8 cellular contexts compared by ENCODE assay signal in genomic region chr14:93906341-93907329, GRCh38. TPM values are rescaled to one million over a fixed set of nuclear protein-coding genes. Genes with fewer than 3 reads are reported as not detected.
DNase-seq lines count a peak whose midpoint lies in the region; ATAC-seq and TF ChIP-seq lines count a peak whose summit lies in the region.

No MANE protein-coding gene starts in this region.

- no peaks in the 10 kb centered on the region for H3K36me3 Mint-ChIP-seq in CD4-positive, alpha-beta T cell (ENCODE audit: low read depth)
- H3K36me3 Mint-ChIP-seq in immature natural killer cell, result no peaks in the 10 kb centered on the region

- POLR2A ChIA-PET in CD4-positive, alpha-beta T cell (lab: Charles Lee), result interaction anchor here (0.6 kb wide), 1 partner anchor 9 kb away, joined by 3 read pairs; no protein-coding TSS in a partner anchor

- H3K4me3 Mint-ChIP-seq in CD4-positive, alpha-beta T cell, result no peak overlapping the region
- H3K4me3 Mint-ChIP-seq in immature natural killer cell, result no peak overlapping the region

- CTCF ChIA-PET in CD4-positive, alpha-beta T cell (lab: Charles Lee), result interaction anchor here (0.6 kb wide), 1 partner anchor 119 kb away, joined by 3 read pairs; the partner anchor contains the start of gene OTUB2

- intact Hi-C loops in CD4-positive, alpha-beta T cell (cut with DNase I, micrococcal nuclease), result no loop called here

- H3K27ac ChIP-seq in CD4-positive, alpha-beta T cell (ENCODE audit: low read depth, low read length), result no peak overlapping the region

- TF ChIP-seq CTCF in CD4-positive, alpha-beta T cell (IDR thresholded peaks at IDR 0.05), result peak; percentile 58

- no peaks in the 10 kb centered on the region for H3K27me3 ChIP-seq in CD4-positive, alpha-beta T cell (ENCODE audit: control insufficient read depth, insufficient read depth, low read length)

- no peaks in the 10 kb centered on the region for H3K9me3 Mint-ChIP-seq in CD4-positive, alpha-beta T cell
- peaks cover 0 to 2% (median 0%) of the 10 kb centered on the region in 6 donors for H3K9me3 Mint-ChIP-seq in immature natural killer cell

- H3K9me3 ChIP-seq in CD4-positive, alpha-beta T cell (ENCODE audit: control insufficient read depth, low read length), result no peaks in the 10 kb centered on the region

- ATAC-seq in CD4-positive, alpha-beta T cell (ENCODE audit: poor library complexity), result no peak
- ATAC-seq in GM21381 (IDR thresholded peaks at IDR 0.05; ENCODE audit: unreplicated experiment) (peak; percentile 77), GM18520 (IDR thresholded peaks at IDR 0.05; ENCODE audit: unreplicated experiment) (no peak)

- no peaks in the 10 kb centered on the region for H3K4me1 Mint-ChIP-seq in CD4-positive, alpha-beta T cell (ENCODE audit: low read depth)
- H3K4me1 Mint-ChIP-seq in immature natural killer cell, result no peaks in the 10 kb centered on the region

- H3K27ac Mint-ChIP-seq in CD4-positive, alpha-beta T cell, result no peak overlapping the region
- H3K27ac Mint-ChIP-seq in immature natural killer cell, result no peak overlapping the region

- H3K27me3 Mint-ChIP-seq in CD4-positive, alpha-beta T cell, result peaks cover 25% of the 10 kb centered on the region
- peaks cover 2 to 17% (median 4%) of the 10 kb centered on the region in 3 donors for H3K27me3 Mint-ChIP-seq in immature natural killer cell (ENCODE audit: low read depth in 3 of 3)

- peak in 9 of 10 experiments; percentile 13 to 45 (median 19) for DNase-seq in CD4-positive, alpha-beta T cell
- peak; percentile 43 for DNase-seq in MV-4-11 (lab: John Stamatoyannopoulos, UW)
- DNase-seq in SKM-1 treated with dmso at 0.1 percent for 144 hours (lab: John Stamatoyannopoulos, UW; ENCODE audit: unreplicated experiment), result peak; percentile 0
- DNase-seq in astrocyte of the hippocampus (ENCODE audit: low read depth, low spot score), result peak; percentile 56
- peak; percentile 18 to 24 (median 21) for DNase-seq in immature natural killer cell
- DNase-seq in stimulated activated CD4-positive, alpha-beta T cell treated with anti-CD3 and anti-CD28 coated beads, Interleukin-4, amount 100 ng/mL, for 1 hour, result peak; percentile 56

RNA-seq across cellular contexts. Expression of gene FAM181A, which starts 20.5 kb away (rescaled TPM):
- not detected for total RNA-seq in CD4-positive, alpha-beta T cell
- not detected for polyA plus RNA-seq in immature natural killer cell

Comparison
In these comparisons a context has a peak if more than half of its experiments do, and no peak if none do; other contexts are left out.
1. DNase-seq: peak in every context shown above with its lines; median percentile 56 in astrocyte of the hippocampus; 56 in stimulated activated CD4-positive, alpha-beta T cell treated with anti-CD3 and anti-CD28 coated beads, Interleukin-4, amount 100 ng/mL, for 1 hour; 43 in MV-4-11; 21 in immature natural killer cell; 19 in CD4-positive, alpha-beta T cell; 0 in SKM-1 treated with dmso at 0.1 percent for 144 hours.